ENCODE assay signal across 35 cellular contexts in the genomic region with DNA sequence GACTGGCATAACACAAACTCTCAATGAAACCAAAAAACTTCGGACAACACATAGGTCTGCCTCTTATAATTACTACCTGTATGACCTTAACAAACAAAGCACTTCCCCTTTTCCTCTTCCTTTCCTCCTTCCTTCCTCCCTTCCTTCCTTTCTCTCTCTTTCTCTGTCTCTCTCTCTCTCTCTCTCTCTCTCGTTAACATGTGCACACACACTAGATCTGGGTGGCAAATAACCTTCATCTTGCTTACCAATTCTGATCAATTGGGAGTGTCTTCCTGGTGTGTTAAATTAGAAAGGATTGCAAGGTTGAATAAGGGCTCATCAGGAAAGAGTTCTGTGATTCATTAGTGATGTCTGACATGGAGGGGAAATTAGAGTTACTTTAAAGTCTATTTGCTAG.
A peak's percentile ranks its signal among the peaks of the same experiment; 100 is the strongest.
DNase-seq lines count a peak whose midpoint lies in the region; ATAC-seq, FAIRE-seq and TF ChIP-seq lines count a peak whose summit lies in the region.
"Had no signal": no experiment of that assay in that cellular context is flagged by ENCODE, and none has a peak within 500 bp of the region (broad histone marks: within the 10 kb centered on the region; RNA-seq: fewer than 3 reads in every experiment).

No MANE protein-coding gene starts in this region.

- peaks cover 10% of the 10 kb centered on the region for H3K9me3 Mint-ChIP-seq in WTC11
- H3K9me3 Mint-ChIP-seq: CD4-positive, alpha-beta T cell had no signal

- POLR2A ChIA-PET in HepG2 (lab: Yijun Ruan, JAX) (no interaction called here), K562 (lab: Yijun Ruan, JAX) (interaction anchor here (0.6 kb wide), 1 partner anchor 11 kb away, joined by 3 read pairs; no protein-coding TSS in a partner anchor), WTC11 (lab: Charles Lee) (no interaction called here)

- TF ChIP-seq RAD21 in HepG2 (CRISPR knock-in tag; IDR thresholded peaks at IDR 0.05) (no peak), K562 (CRISPR knock-in tag; conservative IDR thresholded peaks at IDR 0.05 in 1 of 2, IDR thresholded peaks at IDR 0.05 in 1 of 2) (no peak)

- no peak for DNase-seq in HepG2 (ENCODE audit: low spot score)
- DNase-seq in right lobe of liver = no peak
- DNase-seq in K562 (ENCODE audit: extremely low read depth in 1 of 4, low spot score in 3 of 4) = no peak
- DNase-seq in osteoblast (ENCODE audit: insufficient read length, low spot score, missing footprints) = peak; percentile 27
- DNase-seq in head of caudate nucleus = no peak
- DNase-seq in WTC11 (ENCODE audit: low spot score) = no peak
- DNase-seq: 8988T; ACHN; AML-193; BE2C; C1 segment of cervical spinal cord; Caco-2; Calu3; CD4-positive, alpha-beta memory T cell; CD4-positive, alpha-beta T cell; CD4-positive, CD25-positive, alpha-beta regulatory T cell; CD8-positive, alpha-beta memory T cell; CD8-positive, alpha-beta T cell; COR-L47; DMS 273 treated with DMSO at 0.1 percent for 48 hours; DMS153; DMS53; DMS79; DMS79 treated with DMSO at 0.1 percent for 48 hours; DND-41; EL had no signal

- H3K4me1 ChIP-seq in HepG2 (ENCODE audit: insufficient read depth, low read length) (no peaks in the 10 kb centered on the region), right lobe of liver (no peaks in the 10 kb centered on the region), K562 (replicated peaks in 1 of 2; ENCODE audit: control insufficient read depth in 2 of 2, insufficient read depth in 2 of 2, low read length in 2 of 2) (no peaks in the 10 kb centered on the region), osteoblast (ENCODE audit: insufficient read depth, low read length) (no peaks in the 10 kb centered on the region)
- H3K4me1 ChIP-seq: A549; BE2C; BLaER1; BLaER1 treated with 17β-estradiol and CSF1 and Interleukin-3, amounts not matched to agents 10 nM and 100 nM; Caco-2 had no signal

- H3K36me3 Mint-ChIP-seq in WTC11 = no peaks in the 10 kb centered on the region
- H3K36me3 Mint-ChIP-seq: CD14-positive monocyte; CD4-positive, alpha-beta memory T cell; CD4-positive, CD25-positive, alpha-beta regulatory T cell; CD8-positive, alpha-beta memory T cell; CD8-positive, alpha-beta T cell had no signal

- intact Hi-C loops in HepG2 (cut with micrococcal nuclease; ENCODE audit: unreplicated experiment) = no loop called here
- intact Hi-C loops in right lobe of liver (cut with DNase I) = no loop called here
- intact Hi-C loops in K562 (cut with micrococcal nuclease) = no loop called here
- intact Hi-C loops in head of caudate nucleus (cut with DNase I) = no loop called here

- H3K79me2 ChIP-seq in HepG2 (ENCODE audit: insufficient read depth, low read length) (no peaks in the 10 kb centered on the region), K562 (ENCODE audit: control insufficient read depth, insufficient read depth, low read length) (no peaks in the 10 kb centered on the region), osteoblast (ENCODE audit: insufficient read depth, low read length) (no peaks in the 10 kb centered on the region)

- H2AFZ ChIP-seq in HepG2 (ENCODE audit: low read length) (no peak overlapping the region), K562 (ENCODE audit: low read depth, low read length) (no peak overlapping the region), osteoblast (ENCODE audit: low read length) (peak overlapping the region; percentile 16)

- H3K4me1 Mint-ChIP-seq in WTC11 = peaks cover 22% of the 10 kb centered on the region
- H3K4me1 Mint-ChIP-seq: B cell; CD14-positive monocyte; CD4-positive, alpha-beta memory T cell; CD4-positive, CD25-positive, alpha-beta regulatory T cell; CD8-positive, alpha-beta memory T cell had no signal

- no peaks in the 10 kb centered on the region for H4K20me1 ChIP-seq in HepG2 (ENCODE audit: insufficient read depth, low read length)
- no peaks in the 10 kb centered on the region for H4K20me1 ChIP-seq in K562 (replicated peaks; ENCODE audit: control insufficient read depth, insufficient read depth, low read length)
- no peaks in the 10 kb centered on the region for H4K20me1 ChIP-seq in osteoblast (ENCODE audit: insufficient read depth, low read length)
- H4K20me1 ChIP-seq: BLaER1; BLaER1 treated with 17β-estradiol and CSF1 and Interleukin-3, amounts not matched to agents 10 nM and 100 nM had no signal

- no peaks in the 10 kb centered on the region for H3K27me3 Mint-ChIP-seq in WTC11 (ENCODE audit: low read depth)
- H3K27me3 Mint-ChIP-seq: B cell; CD4-positive, CD25-positive, alpha-beta regulatory T cell; CD8-positive, alpha-beta memory T cell had no signal

- in situ Hi-C loops in HepG2 (cut with HindIII; ENCODE audit: extremely low pct_ligation_motif_present, low pct_unique_long_range_greater_than_20kb) = no loop called here
- in situ Hi-C loops in K562 (cut with MboI) = no loop called here

- ATAC-seq in HepG2 = no peak
- no peak for ATAC-seq in right lobe of liver
- ATAC-seq in K562 = no peak
- ATAC-seq in WTC11 = no peak
- ATAC-seq: A549; CD8-positive, alpha-beta T cell had no signal

- H3K27ac ChIP-seq in HepG2 (ENCODE audit: extremely low read length, insufficient read depth, low read length) (no peak overlapping the region), right lobe of liver (no peak overlapping the region), K562 (ENCODE audit: extremely low read depth, low read depth, low read length) (no peak overlapping the region), osteoblast (ENCODE audit: low read depth, low read length) (no peak overlapping the region)
- H3K27ac ChIP-seq: 22Rv1; A549; BLaER1; BLaER1 treated with 17β-estradiol and CSF1 and Interleukin-3, amounts not matched to agents 10 nM and 100 nM; C4-2B had no signal

- H3K27ac Mint-ChIP-seq in WTC11 = no peak overlapping the region
- H3K27ac Mint-ChIP-seq: B cell; CD14-positive monocyte; CD4-positive, alpha-beta memory T cell; CD4-positive, alpha-beta T cell; CD4-positive, CD25-positive, alpha-beta regulatory T cell; CD8-positive, alpha-beta memory T cell; CD8-positive, alpha-beta T cell had no signal

- no peaks in the 10 kb centered on the region for H3K36me3 ChIP-seq in HepG2 (replicated peaks in 1 of 2; ENCODE audit: control insufficient read depth in 1 of 2, insufficient read depth in 2 of 2, low read length in 2 of 2)
- H3K36me3 ChIP-seq in right lobe of liver = no peaks in the 10 kb centered on the region
- H3K36me3 ChIP-seq in K562 (ENCODE audit: control insufficient read depth, insufficient read depth, low read length) = no peaks in the 10 kb centered on the region
- no peaks in the 10 kb centered on the region for H3K36me3 ChIP-seq in osteoblast (ENCODE audit: insufficient read depth, low read length)
- H3K36me3 ChIP-seq: BE2C; BLaER1; BLaER1 treated with 17β-estradiol and CSF1 and Interleukin-3, amounts not matched to agents 10 nM and 100 nM had no signal

- no peaks in the 10 kb centered on the region for H3K9me1 ChIP-seq in K562 (ENCODE audit: control insufficient read depth, insufficient read depth, low read length)

- H3K27me3 ChIP-seq in HepG2 (ENCODE audit: control insufficient read depth in 1 of 2, insufficient read depth in 2 of 2, low read length in 2 of 2) = no peaks in the 10 kb centered on the region
- H3K27me3 ChIP-seq in right lobe of liver = no peaks in the 10 kb centered on the region
- no peaks in the 10 kb centered on the region for H3K27me3 ChIP-seq in K562 (ENCODE audit: control insufficient read depth in 2 of 2, insufficient read depth in 2 of 2, low read length in 2 of 2)
- no peaks in the 10 kb centered on the region for H3K27me3 ChIP-seq in osteoblast (ENCODE audit: insufficient read depth, low read length)
- H3K27me3 ChIP-seq: BE2C; BLaER1; BLaER1 treated with 17β-estradiol and CSF1 and Interleukin-3, amounts not matched to agents 10 nM and 100 nM had no signal

- no peak for TF ChIP-seq CTCF in HepG2 (CRISPR knock-in tag; IDR thresholded peaks at IDR 0.05)
- TF ChIP-seq CTCF in right lobe of liver (IDR thresholded peaks at IDR 0.05) = no peak
- no peak for TF ChIP-seq CTCF in K562 (IDR thresholded peaks at IDR 0.05 in 2 of 3, conservative IDR thresholded peaks at IDR 0.05 in 1 of 3; ENCODE audit: insufficient read depth in 2 of 3, low read depth in 1 of 3, low read length in 3 of 3)
- TF ChIP-seq CTCF in osteoblast (IDR thresholded peaks at IDR 0.05; ENCODE audit: extremely low read depth, low read depth, low read length) = no peak
- no peak for TF ChIP-seq CTCF in WTC11 (IDR thresholded peaks at IDR 0.05)

- TF ChIP-seq POLR2A in HepG2 (IDR thresholded peaks at IDR 0.05; ENCODE audit: insufficient read depth in 1 of 2, low read depth in 2 of 2, low read length in 2 of 2) (no peak), right lobe of liver (IDR thresholded peaks at IDR 0.05) (no peak), K562 (conservative IDR thresholded peaks at IDR 0.05) (no peak)

- H3K4me2 ChIP-seq in HepG2 (ENCODE audit: low read depth, low read length) = no peak overlapping the region
- H3K4me2 ChIP-seq in K562 (ENCODE audit: insufficient read depth, low read length) = no peak overlapping the region
- H3K4me2 ChIP-seq in osteoblast (ENCODE audit: insufficient read depth, low read length) = no peak overlapping the region
- H3K4me2 ChIP-seq: A549; BLaER1; BLaER1 treated with 17β-estradiol and CSF1 and Interleukin-3, amounts not matched to agents 10 nM and 100 nM had no signal

- no peak for FAIRE-seq in HepG2 (lab: Jason Lieb, UNC)
- FAIRE-seq in K562 (lab: Jason Lieb, UNC) = no peak
- FAIRE-seq: A204.1, A549, D721Med had no signal

- 1% methylated on average over 2 of the region's 2 CpGs for WGBS in HepG2 (ENCODE audit: low lambda C conversion rate)
- WGBS in right lobe of liver (ENCODE audit: insufficient coverage, low coverage, low lambda C conversion rate, missing lambda C conversion rate) = 77% methylated on average over 2 of the region's 2 CpGs
- 0% methylated on average over 2 of the region's 2 CpGs for WGBS in K562 (ENCODE audit: insufficient coverage, low coverage, missing lambda C conversion rate)

- H3K9me3 ChIP-seq in HepG2 (ENCODE audit: low read length) (no peaks in the 10 kb centered on the region), right lobe of liver (no peaks in the 10 kb centered on the region), K562 (replicated peaks; ENCODE audit: control insufficient read depth, insufficient read depth, low read depth, low read length) (no peaks in the 10 kb centered on the region), osteoblast (ENCODE audit: low read depth, low read length) (no peaks in the 10 kb centered on the region)
- H3K9me3 ChIP-seq: A549; BE2C; BLaER1; BLaER1 treated with 17β-estradiol and CSF1 and Interleukin-3, amounts not matched to agents 10 nM and 100 nM; Caco-2 had no signal

- BruUV-seq in HepG2 (replicated peaks; lab: Mats Ljungman, UMichigan) = no TSS peak
- BruUV-seq in K562 (replicated peaks; lab: Mats Ljungman, UMichigan) = no TSS peak

- H3K4me3 ChIP-seq in HepG2 (replicated peaks in 1 of 3; ENCODE audit: insufficient read depth in 1 of 3, low read depth in 2 of 3, low read length in 3 of 3) (no peak overlapping the region), right lobe of liver (no peak overlapping the region), K562 (no peak overlapping the region), osteoblast (ENCODE audit: insufficient read depth, low read length) (no peak overlapping the region)
- H3K4me3 ChIP-seq: A549; BLaER1; BLaER1 treated with 17β-estradiol and CSF1 and Interleukin-3, amounts not matched to agents 10 nM and 100 nM had no signal

- CTCF ChIA-PET in HepG2 (lab: Yijun Ruan, JAX; ENCODE audit: low intra/inter-chr PET ratio, low total read pairs) (no interaction called here), K562 (lab: Yijun Ruan, JAX; ENCODE audit: low intra/inter-chr PET ratio) (no interaction called here), WTC11 (lab: Charles Lee) (no interaction called here)

- TF ChIP-seq EP300 in HepG2 (IDR thresholded peaks at IDR 0.05; ENCODE audit: low read depth in 2 of 2, low read length in 2 of 2) = no peak
- TF ChIP-seq EP300 in HepG2 (CRISPR knock-in tag; IDR thresholded peaks at IDR 0.05; ENCODE audit: borderline replicate concordance) = no peak
- no peak for TF ChIP-seq EP300 in K562 (IDR thresholded peaks at IDR 0.05; ENCODE audit: low read length)

- no peak overlapping the region for H3K4me3 Mint-ChIP-seq in WTC11
- H3K4me3 Mint-ChIP-seq: B cell; CD14-positive monocyte; CD4-positive, alpha-beta memory T cell; CD4-positive, alpha-beta T cell; CD4-positive, CD25-positive, alpha-beta regulatory T cell; CD8-positive, alpha-beta memory T cell; CD8-positive, alpha-beta T cell had no signal

- H3K9ac ChIP-seq in HepG2 (ENCODE audit: insufficient read depth, low read depth, low read length) (no peak overlapping the region), K562 (ENCODE audit: insufficient read depth in 1 of 2, low read depth in 2 of 2, low read length in 2 of 2) (no peak overlapping the region)
- H3K9ac ChIP-seq: BLaER1; BLaER1 treated with 17β-estradiol and CSF1 and Interleukin-3, amounts not matched to agents 10 nM and 100 nM had no signal
